In genomic region chr11:33557201-33557600, GRCh38 we compare ENCODE assay signal across 12 cellular contexts.
DNase-seq lines count a peak whose midpoint lies in the region; TF ChIP-seq lines count a peak whose summit lies in the region.
"Had no signal": no experiment of that assay in that cellular context is flagged by ENCODE, and none has a peak within 500 bp of the region (broad histone marks: within the 10 kb centered on the region; RNA-seq: fewer than 3 reads in every experiment).

No MANE protein-coding gene starts in this region.

- CTCF ChIA-PET in GM10248 (lab: Yijun Ruan, JAX): interaction anchor here (1.1 to 1.9 kb wide), 2 partner anchors 14 to 21 kb away, joined by 3 to 5 read pairs; no protein-coding TSS in a partner anchor

- H3K4me1 Mint-ChIP-seq in CD14-positive monocyte: no peaks in the 10 kb centered on the region
- H3K4me1 Mint-ChIP-seq: central memory CD8-positive, alpha-beta T cell had no signal

- no peak overlapping the region for H3K27ac Mint-ChIP-seq in CD14-positive monocyte

- no peak overlapping the region for H3K4me3 Mint-ChIP-seq in CD14-positive monocyte
- H3K4me3 Mint-ChIP-seq: central memory CD8-positive, alpha-beta T cell had no signal

- H3K9me3 Mint-ChIP-seq in CD14-positive monocyte: no peaks in the 10 kb centered on the region
- H3K9me3 Mint-ChIP-seq: central memory CD8-positive, alpha-beta T cell had no signal

- no peak for TF ChIP-seq CTCF in cardiac fibroblast (IDR thresholded peaks at IDR 0.05; ENCODE audit: low read depth, low read length)
- TF ChIP-seq CTCF in GM10248 (IDR thresholded peaks at IDR 0.05; ENCODE audit: control extremely low read depth, extremely low read depth, low read depth, missing control alignments): no peak
- TF ChIP-seq CTCF in CD14-positive monocyte (IDR thresholded peaks at IDR 0.05): no peak

- intact Hi-C loops in CD14-positive monocyte (cut with micrococcal nuclease): no loop called here

- H3K4me3 ChIP-seq in cardiac fibroblast (replicated peaks in 1 of 2; ENCODE audit: low read depth in 2 of 2, low read length in 2 of 2): no peak overlapping the region

- POLR2A ChIA-PET in GM10248 (lab: Yijun Ruan, JAX): no interaction called here

- peaks cover 2 to 12% (median 7%) of the 10 kb centered on the region in 3 donors for H3K27me3 Mint-ChIP-seq in CD14-positive monocyte (ENCODE audit: low read depth in 3 of 3)

- no peaks in the 10 kb centered on the region for H3K36me3 Mint-ChIP-seq in CD14-positive monocyte

- DNase-seq in ELR (ENCODE audit: low read depth): peak; percentile 91
- DNase-seq in RPMI7951 (ENCODE audit: low read depth): peak; percentile 90
- peak; percentile 39 to 79 for DNase-seq in cardiac fibroblast (ENCODE audit: low read depth in 2 of 2)
- peak; percentile 60 for DNase-seq in myocyte (ENCODE audit: low read depth)
- no peak for DNase-seq in stimulated activated CD4-positive, alpha-beta T cell treated with anti-CD3 and anti-CD28 coated beads, Interleukin-2, amount 100 ng/mL, for 48 hours
- DNase-seq in GM10248 (ENCODE audit: extremely low spot score): no peak
- no peak for DNase-seq in CD14-positive monocyte (ENCODE audit: low spot score)
- no peak for DNase-seq in NCI-H2029 treated with DMSO at 0.1 percent for 48 hours (lab: John Stamatoyannopoulos, UW)
- DNase-seq: C1 segment of cervical spinal cord, erythroblast, NCI-H510A treated with DMSO at 0.1 percent for 48 hours had no signal

Comparison
In these comparisons a context has a peak if more than half of its experiments do, and no peak if none do; other contexts are left out.
1. DNase-seq: peak in ELR (single experiment), RPMI7951 (single experiment), cardiac fibroblast (2 of 2) and myocyte (single experiment); none in stimulated activated CD4-positive, alpha-beta T cell treated with anti-CD3 and anti-CD28 coated beads, Interleukin-2, amount 100 ng/mL, for 48 hours (0 of 2), GM10248 (single experiment), CD14-positive monocyte (single experiment) and NCI-H2029 treated with DMSO at 0.1 percent for 48 hours (single experiment).